Comparison of ENCODE assay signal across 20 cellular contexts in genomic region chr18:25121442-25121841, GRCh38.
A peak's percentile ranks its signal among the peaks of the same experiment; 100 is the strongest.
DNase-seq lines count a peak whose midpoint lies in the region; ATAC-seq and TF ChIP-seq lines count a peak whose summit lies in the region.
"Had no signal": no experiment of that assay in that cellular context is flagged by ENCODE, and none has a peak within 500 bp of the region (broad histone marks: within the 10 kb centered on the region; RNA-seq: fewer than 3 reads in every experiment).

No MANE protein-coding gene starts in this region.

- H3K27ac ChIP-seq in GM23338 (ENCODE audit: low read depth) (no peak overlapping the region), OCI-LY1 (ENCODE audit: low read depth, low read length, poor library complexity, severe bottlenecking) (peak overlapping the region; percentile 36), brain microvascular endothelial cell (no peak overlapping the region)
- H3K27ac ChIP-seq: BLaER1 treated with 17β-estradiol and CSF1 and Interleukin-3, amounts not matched to agents 10 nM and 100 nM; Peyer's patch had no signal

- H3K9me3 ChIP-seq in OCI-LY1 (ENCODE audit: low read length), result no peaks in the 10 kb centered on the region
- H3K9me3 ChIP-seq: BLaER1 treated with 17β-estradiol and CSF1 and Interleukin-3, amounts not matched to agents 10 nM and 100 nM; Peyer's patch had no signal

- H3K27me3 ChIP-seq in GM23338 (ENCODE audit: insufficient read depth) (no peaks in the 10 kb centered on the region), OCI-LY1 (ENCODE audit: insufficient read depth, low read length) (no peaks in the 10 kb centered on the region), brain microvascular endothelial cell (replicated peaks) (no peaks in the 10 kb centered on the region)
- H3K27me3 ChIP-seq: BLaER1 treated with 17β-estradiol and CSF1 and Interleukin-3, amounts not matched to agents 10 nM and 100 nM; Peyer's patch had no signal

- H3K36me3 ChIP-seq in GM23338 (ENCODE audit: insufficient read depth), result no peaks in the 10 kb centered on the region
- no peaks in the 10 kb centered on the region for H3K36me3 ChIP-seq in OCI-LY1 (ENCODE audit: insufficient read depth, low read length)
- no peaks in the 10 kb centered on the region for H3K36me3 ChIP-seq in brain microvascular endothelial cell (replicated peaks)
- H3K36me3 ChIP-seq: BLaER1 treated with 17β-estradiol and CSF1 and Interleukin-3, amounts not matched to agents 10 nM and 100 nM; Peyer's patch had no signal

- peaks cover 2% of the 10 kb centered on the region for H3K27me3 Mint-ChIP-seq in GM23338 (ENCODE audit: insufficient read depth, low read depth, poor library complexity)

- TF ChIP-seq CTCF in GM23338 (conservative IDR thresholded peaks at IDR 0.05; ENCODE audit: low read depth in 2 of 2) (peak; percentile 54 to 56), OCI-LY1 (IDR thresholded peaks at IDR 0.05; ENCODE audit: low read length) (no peak), brain microvascular endothelial cell (IDR thresholded peaks at IDR 0.05; ENCODE audit: low read depth, low read length, missing control alignments) (peak; percentile 23), retinal pigment epithelial cell (conservative IDR thresholded peaks at IDR 0.05; ENCODE audit: low read depth, low read length) (peak; percentile 8)

- in situ Hi-C loops in brain microvascular endothelial cell (cut with HindIII; ENCODE audit: low pct_ligation_motif_present, low sequenced_read_pairs), result no loop called here

- peaks cover 18% of the 10 kb centered on the region for H3K36me3 Mint-ChIP-seq in GM23338 (ENCODE audit: low read depth)

- H3F3A ChIP-seq in GM23338 (replicated peaks; ENCODE audit: low read depth) (no peaks in the 10 kb centered on the region), OCI-LY1 (ENCODE audit: insufficient read depth, low read length) (no peaks in the 10 kb centered on the region)

- peaks cover 9% of the 10 kb centered on the region; the same call in 2 of the 3 replicates for H3K9me3 Mint-ChIP-seq in GM23338
- H3K9me3 Mint-ChIP-seq: CD4-positive, alpha-beta T cell had no signal

- H3K4me2 ChIP-seq in GM23338, result no peak overlapping the region
- no peak overlapping the region for H3K4me2 ChIP-seq in OCI-LY1 (ENCODE audit: low read length)
- H3K4me2 ChIP-seq: BLaER1 treated with 17β-estradiol and CSF1 and Interleukin-3, amounts not matched to agents 10 nM and 100 nM had no signal

- H3K79me2 ChIP-seq in GM23338 (replicated peaks; ENCODE audit: insufficient read depth) (no peaks in the 10 kb centered on the region), OCI-LY1 (ENCODE audit: insufficient read depth, low read length) (no peaks in the 10 kb centered on the region)

- ATAC-seq in GM23338 (peak; percentile 70), GM21529 (IDR thresholded peaks at IDR 0.05; ENCODE audit: unreplicated experiment) (no peak)
- ATAC-seq: HepG2 had no signal

- H3K4me3 Mint-ChIP-seq in GM23338, result no peak overlapping the region
- H3K4me3 Mint-ChIP-seq: CD4-positive, alpha-beta T cell had no signal

- H3K9me2 ChIP-seq in GM23338 (ENCODE audit: insufficient read depth) (no peaks in the 10 kb centered on the region), OCI-LY1 (ENCODE audit: low read depth, low read length) (no peaks in the 10 kb centered on the region)

- H4K20me1 ChIP-seq in GM23338 (replicated peaks; ENCODE audit: insufficient read depth), result no peaks in the 10 kb centered on the region
- no peaks in the 10 kb centered on the region for H4K20me1 ChIP-seq in OCI-LY1 (ENCODE audit: insufficient read depth, low read length)
- H4K20me1 ChIP-seq: BLaER1 treated with 17β-estradiol and CSF1 and Interleukin-3, amounts not matched to agents 10 nM and 100 nM had no signal

- H3K4me3 ChIP-seq in GM23338, result no peak overlapping the region
- H3K4me3 ChIP-seq in OCI-LY1 (ENCODE audit: low read depth, low read length, poor library complexity, severe bottlenecking), result no peak overlapping the region
- H3K4me3 ChIP-seq in brain microvascular endothelial cell (ENCODE audit: low read depth, low read length), result no peak overlapping the region
- H3K4me3 ChIP-seq in retinal pigment epithelial cell (ENCODE audit: low read length), result no peak overlapping the region
- H3K4me3 ChIP-seq: BLaER1 treated with 17β-estradiol and CSF1 and Interleukin-3, amounts not matched to agents 10 nM and 100 nM; Peyer's patch had no signal

- H2AFZ ChIP-seq in GM23338, result no peak overlapping the region
- no peak overlapping the region for H2AFZ ChIP-seq in OCI-LY1 (ENCODE audit: low read length)

- H3K27ac Mint-ChIP-seq in GM23338, result no peak overlapping the region; the same call in 1 of the 2 replicates
- H3K27ac Mint-ChIP-seq: CD4-positive, alpha-beta T cell had no signal

- H3K9ac ChIP-seq in OCI-LY1 (ENCODE audit: low read length), result no peak overlapping the region
- H3K9ac ChIP-seq: BLaER1 treated with 17β-estradiol and CSF1 and Interleukin-3, amounts not matched to agents 10 nM and 100 nM had no signal

- H3K4me1 Mint-ChIP-seq in GM23338, result peaks cover 13% of the 10 kb centered on the region

- no peaks in the 10 kb centered on the region; the same call in 1 of the 2 replicates for H3K4me1 ChIP-seq in GM23338 (ENCODE audit: insufficient read depth)
- H3K4me1 ChIP-seq in OCI-LY1 (ENCODE audit: insufficient read depth, low read length, severe bottlenecking), result peaks cover 7% of the 10 kb centered on the region
- H3K4me1 ChIP-seq: Peyer's patch had no signal

- DNase-seq in GM23338 (ENCODE audit: low spot score) (peak; percentile 30), brain microvascular endothelial cell (no peak), retinal pigment epithelial cell (ENCODE audit: low read depth) (no peak), LoVo (ENCODE audit: low spot score) (no peak), 8988T (no peak)
- DNase-seq: CD4-positive, alpha-beta T cell; MM.1S; NCI-H1092 treated with DMSO at 0.1 percent for 48 hours; NCI-H1436 treated with DMSO at 0.1 percent for 48 hours; NCI-H187 treated with DMSO at 0.1 percent for 48 hours; NCI-H2171 treated with DMSO at 0.1 percent for 48 hours; NCI-H774; NK-92 treated with Interleukin-12 subunit alpha and Interleukin-12 subunit beta, amount 100 ng/mL, for 24 hours; Peyer's patch; SHP77 treated with DMSO at 0.1 percent for 48 hours; T-helper 1 cell had no signal

TF ChIP-seq in GM23338, 12 proteins besides CTCF, POLR2A, EP300 and RAD21 (continues in another document):
- TF ChIP-seq CREB1 (CRISPR knock-in tag; IDR thresholded peaks at IDR 0.05; ENCODE audit: low read depth) (no peak), REST (IDR thresholded peaks at IDR 0.05; ENCODE audit: unreplicated experiment) (no peak), STAT1 (IDR thresholded peaks at IDR 0.05; ENCODE audit: unreplicated experiment) (no peak), POLR2AphosphoS5 (IDR thresholded peaks at IDR 0.05; ENCODE audit: low read depth) (no peak)
